Comparison of ENCODE assay signal across 8 cellular contexts in genomic region chr2:173264603-173265366, GRCh38.
DNase-seq lines count a peak whose midpoint lies in the region; ATAC-seq lines count a peak whose summit lies in the region.

No MANE protein-coding gene starts in this region.

- peak overlapping the region; percentile 11 for H3K27ac Mint-ChIP-seq in activated CD4-positive, alpha-beta T cell treated with anti-CD3 and anti-CD28 coated beads for 36 hours

- H3K36me3 Mint-ChIP-seq in activated CD4-positive, alpha-beta T cell treated with anti-CD3 and anti-CD28 coated beads for 36 hours (ENCODE audit: low read depth), result no peaks in the 10 kb centered on the region

- POLR2A ChIA-PET in activated CD4-positive, alpha-beta T cell treated with anti-CD3 and anti-CD28 coated beads for 36 hours (lab: Charles Lee), result no interaction called here

- intact Hi-C loops in activated CD4-positive, alpha-beta T cell treated with anti-CD3 and anti-CD28 coated beads for 36 hours (cut with DNase I, micrococcal nuclease), result no loop called here

- no peaks in the 10 kb centered on the region for H3K9me3 Mint-ChIP-seq in activated CD4-positive, alpha-beta T cell treated with anti-CD3 and anti-CD28 coated beads for 36 hours (ENCODE audit: low read depth)

- DNase-seq in activated CD4-positive, alpha-beta T cell treated with anti-CD3 and anti-CD28 coated beads for 36 hours, result peak; percentile 58
- DNase-seq in activated CD4-positive, alpha-beta T cell treated with anti-CD3 and anti-CD28 coated beads, Interleukin-2, amount 50 U/mL, for 4 hours, result no peak
- DNase-seq in NAMALWA (ENCODE audit: low spot score) (peak; percentile 83), foreskin melanocyte (peak; percentile 14), NCI-H2029 (lab: John Stamatoyannopoulos, UW) (no peak), NCI-H524 treated with DMSO at 0.1 percent for 48 hours (lab: John Stamatoyannopoulos, UW) (no peak), HPDE6-E6E7 (ENCODE audit: extremely low spot score) (no peak)

- ATAC-seq in activated CD4-positive, alpha-beta T cell treated with anti-CD3 and anti-CD28 coated beads for 36 hours, result peak; percentile 97
- peak; percentile 97 for ATAC-seq in HG02610 (IDR thresholded peaks at IDR 0.05; ENCODE audit: unreplicated experiment)

- no peaks in the 10 kb centered on the region for H3K27me3 Mint-ChIP-seq in activated CD4-positive, alpha-beta T cell treated with anti-CD3 and anti-CD28 coated beads for 36 hours

- H3K4me3 Mint-ChIP-seq in activated CD4-positive, alpha-beta T cell treated with anti-CD3 and anti-CD28 coated beads for 36 hours, result peak overlapping the region; percentile 7

- CTCF ChIA-PET in activated CD4-positive, alpha-beta T cell treated with anti-CD3 and anti-CD28 coated beads for 36 hours (lab: Charles Lee), result interaction anchor here (0.7 to 1.8 kb wide), 3 partner anchors 22 to 33 kb away, joined by 3 to 5 read pairs (median 5); no protein-coding TSS in a partner anchor

- H3K4me1 Mint-ChIP-seq in activated CD4-positive, alpha-beta T cell treated with anti-CD3 and anti-CD28 coated beads for 36 hours, result peaks cover 12% of the 10 kb centered on the region

Comparison
In these comparisons a context has a peak if more than half of its experiments do, and no peak if none do; other contexts are left out.
1. DNase-seq: peak in activated CD4-positive, alpha-beta T cell treated with anti-CD3 and anti-CD28 coated beads for 36 hours (single experiment), NAMALWA (single experiment) and foreskin melanocyte (single experiment); none in activated CD4-positive, alpha-beta T cell treated with anti-CD3 and anti-CD28 coated beads, Interleukin-2, amount 50 U/mL, for 4 hours (0 of 2), NCI-H2029 (single experiment), NCI-H524 treated with DMSO at 0.1 percent for 48 hours (single experiment) and HPDE6-E6E7 (single experiment).